11 cellular contexts compared by ENCODE assay signal in genomic region chr17:63694229-63694973, GRCh38. TPM values are rescaled to one million over a fixed set of nuclear protein-coding genes. Genes with fewer than 3 reads are reported as not detected.
DNase-seq lines count a peak whose midpoint lies in the region; ATAC-seq, FAIRE-seq and TF ChIP-seq lines count a peak whose summit lies in the region.
"Had no signal": no experiment of that assay in that cellular context is flagged by ENCODE, and none has a peak within 500 bp of the region (broad histone marks: within the 10 kb centered on the region; RNA-seq: fewer than 3 reads in every experiment).

No MANE protein-coding gene starts in this region.

- H3K4me1 ChIP-seq in BLaER1: peaks cover 56% of the 10 kb centered on the region

- ATAC-seq in T-helper 17 cell (no peak), HG02759 (IDR thresholded peaks at IDR 0.05; ENCODE audit: unreplicated experiment) (no peak)
- ATAC-seq: PC-3 had no signal

- H3K27ac ChIP-seq in BLaER1: peak overlapping the region; percentile 42

- H3K27ac Mint-ChIP-seq in T-helper 17 cell (peak overlapping the region; percentile 95), immature natural killer cell (peak overlapping the region; percentile 80 to 99 (median 90))
- H3K27ac Mint-ChIP-seq: progenitor cell of endocrine pancreas had no signal

- H3K4me3 Mint-ChIP-seq in T-helper 17 cell (peak overlapping the region; percentile 69), immature natural killer cell (peak overlapping the region in 1 of 5 donors; percentile 42)

- peaks cover 65% of the 10 kb centered on the region for H3K36me3 ChIP-seq in BLaER1

- H3K27me3 ChIP-seq in BLaER1: no peaks in the 10 kb centered on the region

- peaks cover 58% of the 10 kb centered on the region for H4K20me1 ChIP-seq in BLaER1

- H3K9ac ChIP-seq in BLaER1: peak overlapping the region; percentile 52

- H3K36me3 Mint-ChIP-seq in T-helper 17 cell (ENCODE audit: low read depth): peaks cover 7% of the 10 kb centered on the region
- H3K36me3 Mint-ChIP-seq in immature natural killer cell: peaks cover 3 to 27% (median 4%) of the 10 kb centered on the region in 3 donors

- TF ChIP-seq CTCF in GM13977 (IDR thresholded peaks at IDR 0.05; ENCODE audit: extremely low read depth, insufficient read depth, missing control alignments): no peak

- no peaks in the 10 kb centered on the region for H3K9me3 Mint-ChIP-seq in immature natural killer cell

- H3K4me1 Mint-ChIP-seq in T-helper 17 cell (peaks cover 48% of the 10 kb centered on the region), immature natural killer cell (peaks cover 50 to 56% of the 10 kb centered on the region in 2 donors)

- peak overlapping the region; percentile 100 for H3K4me2 ChIP-seq in BLaER1

- H3K27me3 Mint-ChIP-seq in T-helper 17 cell: no peaks in the 10 kb centered on the region
- H3K27me3 Mint-ChIP-seq in immature natural killer cell (ENCODE audit: low read depth in 3 of 3): peaks cover 25 to 49% (median 27%) of the 10 kb centered on the region in 3 donors
- H3K27me3 Mint-ChIP-seq: progenitor cell of endocrine pancreas had no signal

- no peak for FAIRE-seq in GM19239 (lab: Jason Lieb, UNC)

- H3K4me3 ChIP-seq in BLaER1: no peak overlapping the region

- in situ Hi-C loops in GM13977 (cut with MboI; ENCODE audit: low pct_unique_long_range_greater_than_20kb, low sequenced_read_pairs, unreplicated experiment): no loop called here

- no peaks in the 10 kb centered on the region for H3K9me3 ChIP-seq in BLaER1
- no peaks in the 10 kb centered on the region for H3K9me3 ChIP-seq in T-helper 17 cell (ENCODE audit: control insufficient read depth, low read length, poor library complexity, severe bottlenecking)

- DNase-seq in GM13977 (ENCODE audit: low spot score) (peak; percentile 36), T-helper 17 cell (no peak), immature natural killer cell (peak in 1 of 3 donors; percentile 12), mesenteric fat pad (ENCODE audit: low spot score) (no peak), AG08396 (ENCODE audit: low spot score) (no peak), GM19239 (ENCODE audit: insufficient read length, low spot score) (no peak)
- DNase-seq: DMS153, PC-3 had no signal

RNA-seq across cellular contexts. Expression of gene LIMD2, which starts 5.5 kb away (rescaled TPM):
- total RNA-seq in T-helper 17 cell (100 to 1,000 TPM; 451 to 473 TPM), mesenteric fat pad (11.3 TPM)
- polyA plus RNA-seq in immature natural killer cell: 100 to 1,000 TPM; 273 to 573 (median 404) TPM

RNA-seq across cellular contexts. Expression of gene STRADA, which starts 47.2 kb away (rescaled TPM):
- total RNA-seq in T-helper 17 cell (10 to 100 TPM; 44.5 to 50.2 TPM), mesenteric fat pad (34.3 TPM)
- polyA plus RNA-seq in immature natural killer cell: 10 to 100 TPM; 22.3 to 34.9 (median 33.0) TPM

Comparison
In these comparisons a context has a peak if more than half of its experiments do, and no peak if none do; other contexts are left out.
1. RNA of gene LIMD2, which starts 5.5 kb away (total RNA-seq): 451 to 473 TPM in T-helper 17 cell; 11.3 TPM in mesenteric fat pad (single experiment); every median in the first group is over 10 times any median in the second.